ENCODE assay signal across 25 cellular contexts in genomic region chr4:101322743-101323142, GRCh38.
"Had no signal": no experiment of that assay in that cellular context is flagged by ENCODE, and none has a peak within 500 bp of the region (broad histone marks: within the 10 kb centered on the region; RNA-seq: fewer than 3 reads in every experiment).

No MANE protein-coding gene starts in this region.

- H3K9me3 ChIP-seq: SJSA1 had no signal

- H3K36me3 ChIP-seq: SJSA1 had no signal

- H3K27me3 ChIP-seq: SJSA1 had no signal

- H3K4me2 ChIP-seq: KMS-11, SK-N-SH had no signal

- H3K4me3 ChIP-seq: SJSA1 had no signal

- H3K4me1 ChIP-seq: SJSA1 had no signal

- H3K9ac ChIP-seq: KMS-11, SK-N-SH had no signal

- ATAC-seq: T-cell had no signal

- DNase-seq: Kasumi-1, MM.1S, NCI-H1092 treated with DMSO at 0.1 percent for 48 hours, NCI-H1436, NCI-H187, NCI-H2029, NCI-H2081 treated with DMSO at 0.1 percent for 48 hours, NCI-H2171, NCI-H226, NCI-H446, NCI-H510A, NCI-H524 treated with DMSO at 0.1 percent for 48 hours, NCI-H69, NCI-H774, Right ventricle myocardium superior, RPMI8226, SIG-M5, SK-N-SH, SW 1271, T-cell had no signal

- H3K27ac ChIP-seq: HL-60, KMS-11, SJSA1 had no signal

- FAIRE-seq: HTR-8/SVneo, RCC 7860 had no signal
